ENCODE assay signal across 25 cellular contexts in genomic region chr16:54412777-54413455, GRCh38.
A peak's percentile ranks its signal among the peaks of the same experiment; 100 is the strongest.
DNase-seq lines count a peak whose midpoint lies in the region; ATAC-seq and TF ChIP-seq lines count a peak whose summit lies in the region.
"Had no signal": no experiment of that assay in that cellular context is flagged by ENCODE, and none has a peak within 500 bp of the region (broad histone marks: within the 10 kb centered on the region; RNA-seq: fewer than 3 reads in every experiment).

No MANE protein-coding gene starts in this region.

- POLR2A ChIA-PET in naive thymus-derived CD4-positive, alpha-beta T cell (lab: Charles Lee): no interaction called here

- no peak overlapping the region for H3K4me3 ChIP-seq in naive thymus-derived CD4-positive, alpha-beta T cell (ENCODE audit: low read length)
- H3K4me3 ChIP-seq: MG63, SJCRH30 had no signal

- CTCF ChIA-PET in naive thymus-derived CD4-positive, alpha-beta T cell (lab: Charles Lee): no interaction called here

- intact Hi-C loops in left cardiac atrium (cut with DNase I): no loop called here
- intact Hi-C loops in naive thymus-derived CD4-positive, alpha-beta T cell (cut with micrococcal nuclease): no loop called here

- H3K36me3 ChIP-seq in naive thymus-derived CD4-positive, alpha-beta T cell (ENCODE audit: control insufficient read depth in 2 of 3, insufficient read depth in 3 of 3, low read length in 3 of 3): no peaks in the 10 kb centered on the region
- H3K36me3 ChIP-seq: BE2C, MG63, SJCRH30 had no signal

- TF ChIP-seq CTCF in nephron progenitor cell (IDR thresholded peaks at IDR 0.05): no peak

- peaks cover 11% of the 10 kb centered on the region for H3K9me3 Mint-ChIP-seq in nephron progenitor cell
- H3K9me3 Mint-ChIP-seq in naive thymus-derived CD4-positive, alpha-beta T cell: peaks cover 0 to 3% (median 0%) of the 10 kb centered on the region in 11 donors

- peak overlapping the region; percentile 57 for H3K27ac Mint-ChIP-seq in nephron progenitor cell
- no peak overlapping the region for H3K27ac Mint-ChIP-seq in naive thymus-derived CD4-positive, alpha-beta T cell
- H3K27ac Mint-ChIP-seq: CD14-positive monocyte had no signal

- peaks cover 35% of the 10 kb centered on the region for H3K4me1 Mint-ChIP-seq in nephron progenitor cell
- no peaks in the 10 kb centered on the region for H3K4me1 Mint-ChIP-seq in naive thymus-derived CD4-positive, alpha-beta T cell
- H3K4me1 Mint-ChIP-seq: CD14-positive monocyte had no signal

- DNase-seq in NCI-H82 (lab: John Stamatoyannopoulos, UW) (peak; percentile 21), NCI-H82 treated with DMSO at 0.1 percent for 48 hours (lab: John Stamatoyannopoulos, UW; ENCODE audit: unreplicated experiment) (no peak), cerebellar cortex (ENCODE audit: low spot score) (peak; percentile 23), left cardiac atrium (no peak), nephron progenitor cell (no peak), GF-D8 (lab: John Stamatoyannopoulos, UW) (no peak), HT-29 (ENCODE audit: low spot score) (no peak)
- DNase-seq in naive thymus-derived CD4-positive, alpha-beta T cell: no peak
- DNase-seq: 8988T, ACHN, BE2C, DMS153, DND-41, GOT3, HCEC 1CT, IMR-90, KG1, MG63, NCI-H1694, NCI-H2029 treated with DMSO at 0.1 percent for 48 hours, NCI-H446 treated with DMSO at 0.1 percent for 48 hours, NCI-H526, SJCRH30 had no signal

- no peaks in the 10 kb centered on the region for H3K27me3 ChIP-seq in naive thymus-derived CD4-positive, alpha-beta T cell (ENCODE audit: control insufficient read depth in 2 of 2, insufficient read depth in 2 of 2, low read length in 2 of 2)
- H3K27me3 ChIP-seq: BE2C, MG63, SJCRH30 had no signal

- H3K27ac ChIP-seq in naive thymus-derived CD4-positive, alpha-beta T cell (ENCODE audit: low read depth, low read length): no peak overlapping the region
- H3K27ac ChIP-seq: SJCRH30 had no signal

- H3K27me3 Mint-ChIP-seq in nephron progenitor cell (ENCODE audit: low read depth, poor library complexity): peaks cover 31% of the 10 kb centered on the region
- H3K27me3 Mint-ChIP-seq in naive thymus-derived CD4-positive, alpha-beta T cell: peaks cover 4 to 32% (median 17%) of the 10 kb centered on the region in 5 donors

- no peaks in the 10 kb centered on the region for H3K4me1 ChIP-seq in naive thymus-derived CD4-positive, alpha-beta T cell (ENCODE audit: control insufficient read depth in 2 of 2, insufficient read depth in 2 of 2, low read length in 2 of 2)
- H3K4me1 ChIP-seq: BE2C, SJCRH30 had no signal

- ATAC-seq in left cardiac atrium: peak; percentile 40 to 88
- ATAC-seq in naive thymus-derived CD4-positive, alpha-beta T cell: no peak
- ATAC-seq: SK-N-SH treated with all-trans-retinoic acid at 6 μM for 48 hours had no signal

- H3K9me3 ChIP-seq in naive thymus-derived CD4-positive, alpha-beta T cell (ENCODE audit: control insufficient read depth in 2 of 3, low read length in 3 of 3): no peaks in the 10 kb centered on the region
- H3K9me3 ChIP-seq: BE2C, MG63, SJCRH30 had no signal

- H3K4me3 Mint-ChIP-seq in nephron progenitor cell: no peak overlapping the region
- H3K4me3 Mint-ChIP-seq in naive thymus-derived CD4-positive, alpha-beta T cell: no peak overlapping the region

- H3K36me3 Mint-ChIP-seq in nephron progenitor cell (ENCODE audit: low read depth): peaks cover 5% of the 10 kb centered on the region
- no peaks in the 10 kb centered on the region for H3K36me3 Mint-ChIP-seq in naive thymus-derived CD4-positive, alpha-beta T cell
- H3K36me3 Mint-ChIP-seq: CD14-positive monocyte had no signal

Comparison
In these comparisons a context has a peak if more than half of its experiments do, and no peak if none do; other contexts are left out.
1. DNase-seq: peak in NCI-H82 (single experiment) and cerebellar cortex (single experiment); none in NCI-H82 treated with DMSO at 0.1 percent for 48 hours (single experiment), left cardiac atrium (single experiment), nephron progenitor cell (single experiment), GF-D8 (single experiment), naive thymus-derived CD4-positive, alpha-beta T cell (0 of 9) and HT-29 (single experiment).